Comparison of ENCODE assay signal across 8 cellular contexts in the genomic region with DNA sequence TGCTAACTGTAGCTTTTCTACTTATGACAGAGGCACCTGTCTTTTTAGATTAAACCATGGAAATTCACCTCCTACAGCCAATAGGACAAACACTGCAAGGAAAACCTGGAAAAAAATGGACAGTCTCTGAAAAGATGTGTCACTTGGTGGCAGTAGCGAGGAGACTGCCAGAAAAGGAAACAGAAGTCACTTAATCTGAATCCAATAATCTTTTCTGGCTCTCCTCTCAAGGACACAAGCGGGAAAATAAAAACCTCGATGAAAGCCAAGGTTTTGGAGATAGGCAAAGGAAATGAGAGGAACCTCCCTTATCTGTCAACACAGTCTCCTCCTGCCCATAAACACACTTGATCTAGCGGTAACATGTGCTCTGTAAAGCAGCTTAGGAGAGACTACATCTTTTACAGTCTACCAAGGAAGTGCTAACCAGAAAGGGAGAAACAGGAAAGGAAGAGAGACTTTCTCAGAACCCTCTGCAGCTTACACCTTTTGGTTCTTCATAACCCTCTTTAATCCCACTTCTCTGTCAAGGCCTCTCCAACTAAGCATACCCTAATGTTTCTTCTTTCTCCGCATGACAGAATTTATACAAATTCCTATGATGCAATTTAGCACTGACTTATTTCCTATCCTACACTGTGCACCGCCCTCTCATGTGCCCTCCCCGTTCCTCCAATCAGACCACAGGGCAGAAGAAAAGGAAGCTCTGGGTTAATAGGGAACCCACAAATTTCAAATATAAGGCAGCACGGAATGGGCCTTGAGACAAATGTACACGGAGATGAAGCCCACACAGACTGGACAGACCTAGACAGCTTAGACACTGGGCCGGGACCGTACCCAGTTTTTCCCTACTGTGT. TPM values are rescaled to one million over a fixed set of nuclear protein-coding genes. Genes with fewer than 3 reads are reported as not detected.
DNase-seq lines count a peak whose midpoint lies in the region; TF ChIP-seq lines count a peak whose summit lies in the region.

No MANE protein-coding gene starts in this region.

- H3K36me3 ChIP-seq in SU-DHL-6 (ENCODE audit: low read length) (no peaks in the 10 kb centered on the region), endodermal cell (ENCODE audit: control insufficient read depth, insufficient read depth, low read length) (no peaks in the 10 kb centered on the region)

- H3K4me1 ChIP-seq in endodermal cell (ENCODE audit: control insufficient read depth, insufficient read depth, low read length), result peaks cover 11% of the 10 kb centered on the region
- peaks cover 24% of the 10 kb centered on the region for H3K4me1 ChIP-seq in mononuclear cell (ENCODE audit: insufficient read depth, low read length)

- no peaks in the 10 kb centered on the region for H3K27me3 Mint-ChIP-seq in endodermal cell (ENCODE audit: insufficient read depth)

- H3K9me2 ChIP-seq in SU-DHL-6 (replicated peaks; ENCODE audit: insufficient read depth, low read length), result no peaks in the 10 kb centered on the region

- WGBS in endodermal cell (ENCODE audit: insufficient coverage in 1 of 2, insufficient read length in 1 of 2), 2 experiments, result 84 to 91% methylated on average over 8 to 11 of the region's 11 CpGs

- peaks cover 13% of the 10 kb centered on the region; the same call in 1 of the 2 replicates for H3F3A ChIP-seq in SU-DHL-6 (ENCODE audit: insufficient read depth)

- H3K4me2 ChIP-seq in SU-DHL-6 (ENCODE audit: low read depth, low read length, poor library complexity, severe bottlenecking), result peak overlapping the region; percentile 67

- peaks cover 14% of the 10 kb centered on the region for H3K36me3 Mint-ChIP-seq in endodermal cell (ENCODE audit: low read depth)

- H2AFZ ChIP-seq in SU-DHL-6 (ENCODE audit: low read depth, low read length, severe bottlenecking), result peak overlapping the region; percentile 29

- no peaks in the 10 kb centered on the region for H3K9me3 Mint-ChIP-seq in endodermal cell

- H3K4me1 Mint-ChIP-seq in endodermal cell, result peaks cover 37% of the 10 kb centered on the region

- H3K79me2 ChIP-seq in SU-DHL-6 (ENCODE audit: insufficient read depth, low read length), result peaks cover 76% of the 10 kb centered on the region

- peak overlapping the region; percentile 83 for H3K27ac Mint-ChIP-seq in endodermal cell

- in situ Hi-C loops in ACHN (cut with HindIII; ENCODE audit: low pct_ligation_motif_present, low pct_unique_long_range_greater_than_20kb, low sequenced_read_pairs) (no loop called here), KBM-7 (cut with MboI; ENCODE audit: low pct_unique_long_range_greater_than_20kb, low sequenced_read_pairs) (no loop called here)

- no peaks in the 10 kb centered on the region for H3K9me3 ChIP-seq in SU-DHL-6 (ENCODE audit: insufficient read depth, low read length)
- no peaks in the 10 kb centered on the region for H3K9me3 ChIP-seq in endodermal cell (ENCODE audit: control insufficient read depth, low read length)
- H3K9me3 ChIP-seq in mononuclear cell (ENCODE audit: low read depth, low read length), result no peaks in the 10 kb centered on the region

- H3K9ac ChIP-seq in SU-DHL-6 (ENCODE audit: low read length) (peak overlapping the region; percentile 46), endodermal cell (ENCODE audit: extremely low read depth, low read length, poor library complexity, severe bottlenecking) (no peak overlapping the region)

- no peaks in the 10 kb centered on the region for H4K20me1 ChIP-seq in SU-DHL-6 (ENCODE audit: low read depth, low read length)

- H3K27ac ChIP-seq in SU-DHL-6 (ENCODE audit: low read depth, low read length) (peak overlapping the region; percentile 74), endodermal cell (ENCODE audit: low read depth, low read length) (peak overlapping the region; percentile 1)

- TF ChIP-seq CTCF in SU-DHL-6 (IDR thresholded peaks at IDR 0.05; ENCODE audit: insufficient read depth, low read length, poor library complexity, severe bottlenecking) (peak; percentile 35), endodermal cell (conservative IDR thresholded peaks at IDR 0.05) (peak; percentile 70)

- no peaks in the 10 kb centered on the region for H3K27me3 ChIP-seq in SU-DHL-6 (ENCODE audit: low read length)
- no peaks in the 10 kb centered on the region for H3K27me3 ChIP-seq in endodermal cell (ENCODE audit: control insufficient read depth, insufficient read depth, low read length, poor library complexity, severe bottlenecking)
- H3K27me3 ChIP-seq in mononuclear cell (ENCODE audit: insufficient read depth, low read length), result no peaks in the 10 kb centered on the region

- H3K4me3 Mint-ChIP-seq in endodermal cell, result no peak overlapping the region

- H3K4me3 ChIP-seq in SU-DHL-6 (ENCODE audit: insufficient read depth, low read length, poor library complexity, severe bottlenecking), result peak overlapping the region; percentile 21
- peak overlapping the region; percentile 64 for H3K4me3 ChIP-seq in endodermal cell (ENCODE audit: low read length)
- peak overlapping the region; percentile 12 for H3K4me3 ChIP-seq in mononuclear cell (ENCODE audit: low read length)

- DNase-seq in ACHN, result peak; percentile 89
- peak; percentile 31 for DNase-seq in GM04503 (ENCODE audit: low read depth)
- peak; percentile 62 for DNase-seq in H4 (ENCODE audit: low spot score)
- DNase-seq in KBM-7, result peak; percentile 89
- DNase-seq in endodermal cell, result peak; percentile 70
- DNase-seq in NK-92 (lab: John Stamatoyannopoulos, UW; ENCODE audit: unreplicated experiment), result no peak

RNA-seq across cellular contexts. Expression of gene CLASP1, which starts 52.8 kb away (rescaled TPM):
- total RNA-seq in H4 (2014; rRNA removed; shearing (Covaris generic)), result 29.2 and 33.6 TPM in 2 replicates
- total RNA-seq in endodermal cell, result 10 to 100 TPM; 87.0 to 88.3 TPM
- polyA plus RNA-seq in endodermal cell (2013, experiment 1 of 2), result 56.6 TPM
- 49.5 TPM for polyA plus RNA-seq in endodermal cell (2013, experiment 2 of 2)
- total RNA-seq in mononuclear cell, result 74.6 TPM

Comparison
In these comparisons a context has a peak if more than half of its experiments do, and no peak if none do; other contexts are left out.
1. H3K4me3 ChIP-seq: peak in every context shown above with its lines; median percentile 64 in endodermal cell; 21 in SU-DHL-6; 12 in mononuclear cell.